9 cellular contexts compared by ENCODE assay signal in the genomic region with DNA sequence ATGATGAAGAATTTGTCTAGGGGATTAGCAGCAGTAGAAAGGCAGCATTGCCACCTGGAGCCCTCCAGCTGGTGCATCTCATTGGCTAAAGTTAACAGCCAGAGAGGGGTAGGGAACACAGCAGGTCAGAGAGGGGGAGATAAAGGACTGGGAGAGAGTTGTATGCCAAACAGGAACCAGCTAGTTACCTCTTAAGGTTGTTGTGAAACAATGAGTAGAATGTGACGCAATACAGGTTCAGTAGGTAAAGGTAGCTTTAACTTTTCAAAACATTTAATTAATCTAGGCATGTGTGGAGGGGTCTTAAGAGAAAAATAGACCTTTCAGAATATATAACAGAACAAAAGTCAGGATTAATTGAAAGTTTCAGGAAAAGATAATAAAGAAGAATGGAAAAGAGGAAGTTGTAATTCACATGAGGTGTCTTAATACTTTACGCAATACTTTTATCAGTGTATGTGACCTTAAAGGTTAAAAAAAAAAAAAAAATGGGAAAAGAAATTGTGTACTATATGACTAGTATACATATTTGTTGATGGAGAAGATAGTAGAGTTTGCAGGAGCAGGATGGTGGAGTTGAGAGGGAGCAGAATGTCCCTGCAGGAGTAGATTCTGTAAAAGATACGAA. TPM values are rescaled to one million over a fixed set of nuclear protein-coding genes. Genes with fewer than 3 reads are reported as not detected.
DNase-seq lines count a peak whose midpoint lies in the region; ATAC-seq and TF ChIP-seq lines count a peak whose summit lies in the region.
"Had no signal": no experiment of that assay in that cellular context is flagged by ENCODE, and none has a peak within 500 bp of the region (broad histone marks: within the 10 kb centered on the region; RNA-seq: fewer than 3 reads in every experiment).

No MANE protein-coding gene starts in this region.

- H3K4me3 Mint-ChIP-seq in nephron progenitor cell = no peak overlapping the region

- no peak overlapping the region for H3K4me3 ChIP-seq in NB4 (ENCODE audit: low read depth, low read length)
- H3K4me3 ChIP-seq in mammary epithelial cell (replicated peaks in 1 of 3; ENCODE audit: insufficient read depth in 1 of 3, low read depth in 2 of 3, low read length in 3 of 3) = no peak overlapping the region
- H3K4me3 ChIP-seq: SJSA1 had no signal

- peak overlapping the region; percentile 71 for H3K27ac Mint-ChIP-seq in nephron progenitor cell

- peaks cover 31% of the 10 kb centered on the region for H3K36me3 ChIP-seq in mammary epithelial cell (ENCODE audit: insufficient read depth, low read length)

- H3K4me1 Mint-ChIP-seq in nephron progenitor cell = peaks cover 16% of the 10 kb centered on the region

- ATAC-seq in GM19463 (IDR thresholded peaks at IDR 0.05; ENCODE audit: unreplicated experiment) (no peak), HG03571 (IDR thresholded peaks at IDR 0.05; ENCODE audit: unreplicated experiment) (no peak)

- H3K79me2 ChIP-seq in mammary epithelial cell (ENCODE audit: insufficient read depth, low read length) = peaks cover 36% of the 10 kb centered on the region

- H2AFZ ChIP-seq in mammary epithelial cell (ENCODE audit: low read depth, low read length) = no peak overlapping the region

- H3K36me3 Mint-ChIP-seq in nephron progenitor cell (ENCODE audit: low read depth) = peaks cover 45% of the 10 kb centered on the region

- no peaks in the 10 kb centered on the region for H4K20me1 ChIP-seq in mammary epithelial cell (ENCODE audit: insufficient read depth, low read length)

- CTCF ChIA-PET in mammary epithelial cell (lab: Charles Lee; ENCODE audit: low non-redundant PET) = no interaction called here

- in situ Hi-C loops in mammary epithelial cell (cut with MboI; ENCODE audit: low sequenced_read_pairs in 2 of 2) = no loop called here

- H3K9ac ChIP-seq in mammary epithelial cell (ENCODE audit: insufficient read depth, low read length) = no peak overlapping the region

- H3K9me3 ChIP-seq in mammary epithelial cell (replicated peaks; ENCODE audit: insufficient read depth, low read length) = no peaks in the 10 kb centered on the region
- H3K9me3 ChIP-seq: SJSA1 had no signal

- H3K9me3 Mint-ChIP-seq in nephron progenitor cell = no peaks in the 10 kb centered on the region

- DNase-seq in NCI-H345 (lab: John Stamatoyannopoulos, UW) = peak; percentile 5
- no peak for DNase-seq in NCI-H345 treated with DMSO at 0.1 percent for 48 hours (lab: John Stamatoyannopoulos, UW; ENCODE audit: unreplicated experiment)
- peak; percentile 69 for DNase-seq in NB4 (ENCODE audit: low read depth)
- peak; percentile 33 for DNase-seq in mammary epithelial cell
- DNase-seq in nephron progenitor cell = no peak
- no peak for DNase-seq in kidney tubule cell (ENCODE audit: low spot score)

- TF ChIP-seq CTCF in NB4 (IDR thresholded peaks at IDR 0.05; ENCODE audit: low read depth, low read length) (no peak), mammary epithelial cell (conservative IDR thresholded peaks at IDR 0.05 in 1 of 2, IDR thresholded peaks at IDR 0.05 in 1 of 2; ENCODE audit: extremely low read depth in 1 of 2, insufficient read depth in 1 of 2, low read depth in 1 of 2, low read length in 2 of 2) (no peak), nephron progenitor cell (IDR thresholded peaks at IDR 0.05) (no peak)

- 100% methylated on average over 3 of the region's 3 CpGs for WGBS in mammary epithelial cell (ENCODE audit: low coverage, missing lambda C conversion rate)

- no peak for TF ChIP-seq POLR2A in NB4 (IDR thresholded peaks at IDR 0.05; ENCODE audit: extremely low read depth, insufficient read length)

- dilution Hi-C loops in mammary epithelial cell (cut with HindIII; ENCODE audit: low sequenced_read_pairs) = no loop called here

- no peak overlapping the region for H3K4me2 ChIP-seq in mammary epithelial cell (ENCODE audit: insufficient read depth, low read depth, low read length)

- no peaks in the 10 kb centered on the region for H3K27me3 Mint-ChIP-seq in nephron progenitor cell (ENCODE audit: low read depth, poor library complexity)

- BruUV-seq in mammary epithelial cell (replicated peaks; lab: Mats Ljungman, UMichigan) = no TSS peak

- H3K4me1 ChIP-seq in mammary epithelial cell (ENCODE audit: insufficient read depth, low read length) = no peaks in the 10 kb centered on the region

- intact Hi-C loops in mammary epithelial cell (cut with micrococcal nuclease) = no loop called here

- no peak overlapping the region for H3K27ac ChIP-seq in mammary epithelial cell (ENCODE audit: insufficient read depth, low read depth, low read length)
- H3K27ac ChIP-seq: SJSA1 had no signal

- H3K27me3 ChIP-seq in mammary epithelial cell (ENCODE audit: insufficient read depth, low read length) = no peaks in the 10 kb centered on the region
- H3K27me3 ChIP-seq: SJSA1 had no signal

RNA-seq across cellular contexts. Expression of a gene that starts 14.3 kb away (rescaled TPM):
- total RNA-seq in mammary epithelial cell = 10 to 100 TPM; 37.5 to 64.5 TPM
- 11.3 TPM for polyA plus RNA-seq in mammary epithelial cell
- polyA minus RNA-seq in mammary epithelial cell = 107 TPM

Comparison
In these comparisons a context has a peak if more than half of its experiments do, and no peak if none do; other contexts are left out.
1. DNase-seq: peak in NCI-H345 (single experiment), NB4 (single experiment) and mammary epithelial cell (single experiment); none in NCI-H345 treated with DMSO at 0.1 percent for 48 hours (single experiment), nephron progenitor cell (single experiment) and kidney tubule cell (single experiment).